8 cellular contexts compared by ENCODE assay signal in genomic region chr3:59575113-59576001, GRCh38.
DNase-seq lines count a peak whose midpoint lies in the region; ATAC-seq and TF ChIP-seq lines count a peak whose summit lies in the region.

No MANE protein-coding gene starts in this region.

- TF ChIP-seq CTCF in lower leg skin (IDR thresholded peaks at IDR 0.05), result peak in 1 of 3 donors; percentile 83

- no peaks in the 10 kb centered on the region for H3K9me3 Mint-ChIP-seq in activated CD4-positive, alpha-beta T cell treated with anti-CD3 and anti-CD28 coated beads, Interleukin-2, amount 10 ng/mL, durations not matched to agents 24 days and 14 days

- WGBS in lower leg skin, 2 donors, result 20 to 21% methylated on average over 10 to 11 of the region's 11 CpGs

- DNase-seq in AG20443 (ENCODE audit: low spot score) (peak; percentile 79), NCI-H524 (lab: John Stamatoyannopoulos, UW) (peak; percentile 96 to 99), dermis blood vessel endothelial cell (peak; percentile 73), lower leg skin (ENCODE audit: low spot score in 2 of 2) (peak; percentile 87 to 97)
- peak; percentile 95 for DNase-seq in activated CD4-positive, alpha-beta T cell treated with anti-CD3 and anti-CD28 coated beads, Interleukin-2, amount 10 ng/mL, durations not matched to agents 24 days and 14 days
- DNase-seq in stimulated activated CD4-positive, alpha-beta T cell treated with anti-CD3 and anti-CD28 coated beads, TNF-alpha, amount 100 ng/mL, for 48 hours (ENCODE audit: low read depth in 3 of 3), result peak; percentile 72 to 86 (median 77)

- H3K36me3 Mint-ChIP-seq in activated CD4-positive, alpha-beta T cell treated with anti-CD3 and anti-CD28 coated beads, Interleukin-2, amount 10 ng/mL, durations not matched to agents 24 days and 14 days (ENCODE audit: low read depth), result no peaks in the 10 kb centered on the region

- H3K4me1 Mint-ChIP-seq in activated CD4-positive, alpha-beta T cell treated with anti-CD3 and anti-CD28 coated beads, Interleukin-2, amount 10 ng/mL, durations not matched to agents 24 days and 14 days, result peaks cover 14% of the 10 kb centered on the region

- ATAC-seq in GM19025 (IDR thresholded peaks at IDR 0.05; ENCODE audit: low read depth, unreplicated experiment) (peak; percentile 64), HG03432 (IDR thresholded peaks at IDR 0.05; ENCODE audit: unreplicated experiment) (peak; percentile 90)

- no peaks in the 10 kb centered on the region for H3K27me3 Mint-ChIP-seq in activated CD4-positive, alpha-beta T cell treated with anti-CD3 and anti-CD28 coated beads, Interleukin-2, amount 10 ng/mL, durations not matched to agents 24 days and 14 days

- intact Hi-C loops in activated CD4-positive, alpha-beta T cell treated with anti-CD3 and anti-CD28 coated beads, Interleukin-2, amount 10 ng/mL, durations not matched to agents 24 days and 14 days (cut with micrococcal nuclease), result loop anchor here (1.0 to 10.0 kb wide), 5 partner anchors 233 to 1807 kb away; no protein-coding TSS in a partner anchor
- intact Hi-C loops in lower leg skin (cut with DNase I; ENCODE audit: low total_unique reads), result loop anchor here (10.0 kb wide), 2 partner anchors 289 to 1809 kb away; no protein-coding TSS in a partner anchor

- H3K4me3 Mint-ChIP-seq in activated CD4-positive, alpha-beta T cell treated with anti-CD3 and anti-CD28 coated beads, Interleukin-2, amount 10 ng/mL, durations not matched to agents 24 days and 14 days, result no peak overlapping the region

- no peak for TF ChIP-seq POLR2A in lower leg skin (IDR thresholded peaks at IDR 0.05)

- no peak overlapping the region for H3K4me3 ChIP-seq in lower leg skin (ENCODE audit: low read depth, poor library complexity, severe bottlenecking)

- H3K27ac Mint-ChIP-seq in activated CD4-positive, alpha-beta T cell treated with anti-CD3 and anti-CD28 coated beads, Interleukin-2, amount 10 ng/mL, durations not matched to agents 24 days and 14 days, result no peak overlapping the region
